ENCODE assay signal across 8 cellular contexts in the genomic region with DNA sequence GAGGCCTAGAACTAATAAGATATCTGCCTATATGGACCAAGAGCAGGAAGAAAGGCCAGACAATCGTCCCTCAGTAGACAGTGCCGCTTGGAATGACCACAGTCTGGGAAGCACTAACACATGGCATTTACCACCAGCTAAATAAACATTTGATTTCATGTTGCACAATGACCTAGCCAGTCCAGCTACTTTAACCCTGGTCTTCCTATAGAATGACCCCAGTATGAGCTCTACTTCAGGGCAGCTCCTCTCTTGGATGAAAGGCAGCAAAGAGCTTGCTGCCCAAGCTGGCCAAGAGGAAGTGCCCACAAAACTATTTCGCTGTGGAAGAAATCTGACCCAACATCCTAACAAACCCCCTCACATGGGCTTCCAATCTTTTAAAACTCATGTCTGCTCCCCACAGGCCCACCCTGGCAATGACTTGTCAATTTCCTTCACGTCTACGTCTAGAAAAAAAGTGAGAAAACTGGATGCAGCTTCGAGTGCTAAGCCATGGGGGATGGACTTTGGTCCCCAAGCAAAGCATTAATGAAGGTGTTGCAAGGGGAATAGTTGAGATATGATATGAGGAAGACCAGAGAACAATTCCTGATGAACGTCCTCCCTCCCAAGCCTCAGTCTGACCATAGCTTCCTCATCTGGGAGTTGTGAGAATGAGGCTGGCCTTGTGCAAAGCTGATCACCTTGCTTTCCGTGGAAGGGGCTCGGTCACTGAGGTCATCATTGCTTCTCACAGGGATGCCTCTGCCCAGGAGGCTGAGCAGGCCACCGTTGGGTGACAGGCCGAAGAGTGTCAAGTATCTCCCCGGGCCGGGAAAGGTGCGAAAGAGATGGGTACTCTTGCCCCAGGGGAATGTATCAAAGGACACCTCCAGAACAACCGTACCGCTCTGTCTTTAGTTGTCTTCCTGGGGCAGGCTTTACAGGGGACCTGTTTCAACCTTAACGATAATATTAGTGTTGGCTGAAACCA. TPM values are rescaled to one million over a fixed set of nuclear protein-coding genes. Genes with fewer than 3 reads are reported as not detected.
DNase-seq lines count a peak whose midpoint lies in the region; ATAC-seq lines count a peak whose summit lies in the region.

No MANE protein-coding gene starts in this region.

- peaks cover 10% of the 10 kb centered on the region for H3K4me1 ChIP-seq in ES-I3 (ENCODE audit: insufficient read depth, low read length)

- ATAC-seq in HG03432 (IDR thresholded peaks at IDR 0.05; ENCODE audit: unreplicated experiment) (peak; percentile 4), HG03139 (IDR thresholded peaks at IDR 0.05; ENCODE audit: unreplicated experiment) (no peak), GM19452 (IDR thresholded peaks at IDR 0.05; ENCODE audit: unreplicated experiment) (no peak), HG03045 (IDR thresholded peaks at IDR 0.05; ENCODE audit: unreplicated experiment) (no peak)

- peak; percentile 11 for DNase-seq in astrocyte of the hippocampus (ENCODE audit: low read depth, low spot score)

- H3K9ac ChIP-seq in ES-I3 (ENCODE audit: low read depth, low read length), result peak overlapping the region; percentile 69; the same call in 1 of the 2 replicates

- H3K27me3 ChIP-seq in layer of hippocampus (ENCODE audit: control insufficient read depth, insufficient read depth, low read length), result no peaks in the 10 kb centered on the region

- H3K36me3 ChIP-seq in ES-I3 (ENCODE audit: insufficient read depth, low read length), result no peaks in the 10 kb centered on the region

- H3K9me3 ChIP-seq in ES-I3 (ENCODE audit: control insufficient read depth, insufficient read depth, low read length), result no peaks in the 10 kb centered on the region

- peak overlapping the region; percentile 76 for H3K27ac ChIP-seq in layer of hippocampus (ENCODE audit: low read depth, low read length)
- H3K27ac ChIP-seq in temporal lobe (ENCODE audit: low read depth, low read length), result peak overlapping the region; percentile 17

RNA-seq across cellular contexts. Expression of a gene that starts 1.0 kb away (rescaled TPM):
- total RNA-seq in temporal lobe, result 8.6 TPM

RNA-seq across cellular contexts. Expression of a gene that starts 21.0 kb away (rescaled TPM):
- total RNA-seq in temporal lobe, result 63.7 TPM

RNA-seq across cellular contexts. Expression of a gene that starts 50.0 kb away (rescaled TPM):
- total RNA-seq in temporal lobe, result 23.1 TPM
